ENCODE assay signal across 1 cellular context in the genomic region with DNA sequence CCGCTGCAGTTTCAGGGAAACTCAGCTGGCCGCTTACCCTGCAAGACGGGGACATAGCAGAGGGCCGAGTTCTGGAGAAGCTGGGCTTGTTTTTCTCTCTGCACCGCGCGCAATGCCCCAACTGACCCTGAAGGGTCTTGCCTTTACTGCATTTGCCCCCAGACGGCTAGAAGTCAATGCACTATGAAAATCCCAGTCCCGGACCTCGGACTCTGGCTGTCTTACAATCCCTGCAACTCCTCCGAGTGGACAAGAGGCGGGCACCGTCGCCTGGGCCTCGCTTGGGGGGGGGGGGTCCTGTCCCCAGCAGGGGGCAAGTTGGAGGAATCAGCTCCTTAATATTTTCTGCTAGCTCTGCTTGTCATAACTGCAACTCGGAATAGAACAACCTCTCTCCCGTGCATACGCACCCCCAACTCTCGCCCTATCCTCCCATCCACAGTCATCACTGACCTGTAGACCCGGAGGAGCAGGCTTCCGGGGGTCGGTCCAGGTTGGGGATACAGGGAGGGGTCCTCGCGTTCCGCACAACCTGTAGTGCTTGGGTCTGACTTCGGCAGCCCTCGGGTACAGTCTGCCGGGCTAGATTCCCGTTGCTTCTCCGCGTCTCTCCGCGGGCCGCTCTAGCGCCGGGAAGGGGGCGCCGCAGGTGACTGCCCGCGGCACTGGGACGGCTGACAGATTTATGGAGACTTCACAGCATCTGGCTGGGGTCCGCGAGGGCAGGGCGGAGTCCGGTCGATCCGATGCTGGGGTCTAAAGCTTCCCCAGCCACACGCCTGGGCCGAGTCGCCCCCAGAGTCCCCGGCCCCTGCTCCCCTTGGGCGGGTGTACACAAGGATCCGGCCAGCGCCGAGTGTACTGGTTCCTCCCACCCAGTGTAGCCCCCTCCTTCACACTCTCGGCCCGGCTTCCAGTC.
TF ChIP-seq lines count a peak whose summit lies in the region.

No MANE protein-coding gene starts in this region.

TF ChIP-seq in HepG2, 621 proteins besides CTCF, POLR2A, EP300 and RAD21 (continued from another document and continues in another):
- TF ChIP-seq, protein P1, sequence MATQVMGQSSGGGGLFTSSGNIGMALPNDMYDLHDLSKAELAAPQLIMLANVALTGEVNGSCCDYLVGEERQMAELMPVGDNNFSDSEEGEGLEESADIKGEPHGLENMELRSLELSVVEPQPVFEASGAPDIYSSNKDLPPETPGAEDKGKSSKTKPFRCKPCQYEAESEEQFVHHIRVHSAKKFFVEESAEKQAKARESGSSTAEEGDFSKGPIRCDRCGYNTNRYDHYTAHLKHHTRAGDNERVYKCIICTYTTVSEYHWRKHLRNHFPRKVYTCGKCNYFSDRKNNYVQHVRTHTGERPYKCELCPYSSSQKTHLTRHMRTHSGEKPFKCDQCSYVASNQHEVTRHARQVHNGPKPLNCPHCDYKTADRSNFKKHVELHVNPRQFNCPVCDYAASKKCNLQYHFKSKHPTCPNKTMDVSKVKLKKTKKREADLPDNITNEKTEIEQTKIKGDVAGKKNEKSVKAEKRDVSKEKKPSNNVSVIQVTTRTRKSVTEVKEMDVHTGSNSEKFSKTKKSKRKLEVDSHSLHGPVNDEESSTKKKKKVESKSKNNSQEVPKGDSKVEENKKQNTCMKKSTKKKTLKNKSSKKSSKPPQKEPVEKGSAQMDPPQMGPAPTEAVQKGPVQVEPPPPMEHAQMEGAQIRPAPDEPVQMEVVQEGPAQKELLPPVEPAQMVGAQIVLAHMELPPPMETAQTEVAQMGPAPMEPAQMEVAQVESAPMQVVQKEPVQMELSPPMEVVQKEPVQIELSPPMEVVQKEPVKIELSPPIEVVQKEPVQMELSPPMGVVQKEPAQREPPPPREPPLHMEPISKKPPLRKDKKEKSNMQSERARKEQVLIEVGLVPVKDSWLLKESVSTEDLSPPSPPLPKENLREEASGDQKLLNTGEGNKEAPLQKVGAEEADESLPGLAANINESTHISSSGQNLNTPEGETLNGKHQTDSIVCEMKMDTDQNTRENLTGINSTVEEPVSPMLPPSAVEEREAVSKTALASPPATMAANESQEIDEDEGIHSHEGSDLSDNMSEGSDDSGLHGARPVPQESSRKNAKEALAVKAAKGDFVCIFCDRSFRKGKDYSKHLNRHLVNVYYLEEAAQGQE (IDR thresholded peaks at IDR 0.05; ENCODE audit: borderline replicate concordance in 1 of 2, low read depth in 1 of 2, low read length in 2 of 2) = no peak
- TF ChIP-seq ADNP (CRISPR knock-in tag; IDR thresholded peaks at IDR 0.05) = no peak
- TF ChIP-seq NPAS2 (CRISPR knock-in tag; IDR thresholded peaks at IDR 0.05; ENCODE audit: borderline replicate concordance) = no peak
- TF ChIP-seq ATF6 (CRISPR knock-in tag; conservative IDR thresholded peaks at IDR 0.05) = no peak
- no peak for TF ChIP-seq NKX3-1 (CRISPR knock-in tag; IDR thresholded peaks at IDR 0.05)
- no peak for TF ChIP-seq ASH2L (IDR thresholded peaks at IDR 0.05; ENCODE audit: insufficient read length, low read depth, low read length)
- TF ChIP-seq, protein P2, sequence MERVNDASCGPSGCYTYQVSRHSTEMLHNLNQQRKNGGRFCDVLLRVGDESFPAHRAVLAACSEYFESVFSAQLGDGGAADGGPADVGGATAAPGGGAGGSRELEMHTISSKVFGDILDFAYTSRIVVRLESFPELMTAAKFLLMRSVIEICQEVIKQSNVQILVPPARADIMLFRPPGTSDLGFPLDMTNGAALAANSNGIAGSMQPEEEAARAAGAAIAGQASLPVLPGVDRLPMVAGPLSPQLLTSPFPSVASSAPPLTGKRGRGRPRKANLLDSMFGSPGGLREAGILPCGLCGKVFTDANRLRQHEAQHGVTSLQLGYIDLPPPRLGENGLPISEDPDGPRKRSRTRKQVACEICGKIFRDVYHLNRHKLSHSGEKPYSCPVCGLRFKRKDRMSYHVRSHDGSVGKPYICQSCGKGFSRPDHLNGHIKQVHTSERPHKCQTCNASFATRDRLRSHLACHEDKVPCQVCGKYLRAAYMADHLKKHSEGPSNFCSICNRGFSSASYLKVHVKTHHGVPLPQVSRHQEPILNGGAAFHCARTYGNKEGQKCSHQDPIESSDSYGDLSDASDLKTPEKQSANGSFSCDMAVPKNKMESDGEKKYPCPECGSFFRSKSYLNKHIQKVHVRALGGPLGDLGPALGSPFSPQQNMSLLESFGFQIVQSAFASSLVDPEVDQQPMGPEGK (CRISPR knock-in tag; IDR thresholded peaks at IDR 0.05) = no peak
- no peak for TF ChIP-seq BRF2 (CRISPR knock-in tag; IDR thresholded peaks at IDR 0.05)
- TF ChIP-seq ZNF20 (CRISPR knock-in tag; IDR thresholded peaks at IDR 0.05) = no peak
- TF ChIP-seq, protein P3, sequence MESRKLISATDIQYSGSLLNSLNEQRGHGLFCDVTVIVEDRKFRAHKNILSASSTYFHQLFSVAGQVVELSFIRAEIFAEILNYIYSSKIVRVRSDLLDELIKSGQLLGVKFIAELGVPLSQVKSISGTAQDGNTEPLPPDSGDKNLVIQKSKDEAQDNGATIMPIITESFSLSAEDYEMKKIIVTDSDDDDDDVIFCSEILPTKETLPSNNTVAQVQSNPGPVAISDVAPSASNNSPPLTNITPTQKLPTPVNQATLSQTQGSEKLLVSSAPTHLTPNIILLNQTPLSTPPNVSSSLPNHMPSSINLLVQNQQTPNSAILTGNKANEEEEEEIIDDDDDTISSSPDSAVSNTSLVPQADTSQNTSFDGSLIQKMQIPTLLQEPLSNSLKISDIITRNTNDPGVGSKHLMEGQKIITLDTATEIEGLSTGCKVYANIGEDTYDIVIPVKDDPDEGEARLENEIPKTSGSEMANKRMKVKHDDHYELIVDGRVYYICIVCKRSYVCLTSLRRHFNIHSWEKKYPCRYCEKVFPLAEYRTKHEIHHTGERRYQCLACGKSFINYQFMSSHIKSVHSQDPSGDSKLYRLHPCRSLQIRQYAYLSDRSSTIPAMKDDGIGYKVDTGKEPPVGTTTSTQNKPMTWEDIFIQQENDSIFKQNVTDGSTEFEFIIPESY (CRISPR knock-in tag; IDR thresholded peaks at IDR 0.05) = no peak
- no peak for TF ChIP-seq ZNF784 (CRISPR knock-in tag; IDR thresholded peaks at IDR 0.05; ENCODE audit: borderline replicate concordance)
- TF ChIP-seq ZGPAT (CRISPR knock-in tag; IDR thresholded peaks at IDR 0.05) = no peak
- TF ChIP-seq JUN (CRISPR knock-in tag; IDR thresholded peaks at IDR 0.05) = no peak
- TF ChIP-seq TCF7L2 (IDR thresholded peaks at IDR 0.05; ENCODE audit: low read depth, low read length) = no peak
- TF ChIP-seq ZNF256 (CRISPR knock-in tag; conservative IDR thresholded peaks at IDR 0.05) = 0 out of 2 replicates have a peak, but pooled peaks have one; percentile 40
- TF ChIP-seq ARID4A (CRISPR knock-in tag; IDR thresholded peaks at IDR 0.05; ENCODE audit: borderline replicate concordance) = no peak
- 0 out of 2 replicates have a peak, but pooled peaks have one; percentile 23 for TF ChIP-seq SP4 (CRISPR knock-in tag; IDR thresholded peaks at IDR 0.05)
- TF ChIP-seq AHDC1 (CRISPR knock-in tag; IDR thresholded peaks at IDR 0.05; ENCODE audit: borderline replicate concordance) = no peak
- no peak for TF ChIP-seq NFYC (CRISPR knock-in tag; IDR thresholded peaks at IDR 0.05)
